ENCODE assay signal across 29 cellular contexts in genomic region chr3:197464794-197465193, GRCh38.
DNase-seq lines count a peak whose midpoint lies in the region; ATAC-seq and TF ChIP-seq lines count a peak whose summit lies in the region.
"Had no signal": no experiment of that assay in that cellular context is flagged by ENCODE, and none has a peak within 500 bp of the region (broad histone marks: within the 10 kb centered on the region; RNA-seq: fewer than 3 reads in every experiment).

No MANE protein-coding gene starts in this region.

- H3K4me2 ChIP-seq in skeletal muscle satellite cell (ENCODE audit: low read length) = no peak overlapping the region

- peak overlapping the region; percentile 94 for H3K27ac ChIP-seq in mesodermal cell (ENCODE audit: low read depth, low read length, severe bottlenecking)
- H3K27ac ChIP-seq: cardiac muscle cell, lower lobe of right lung, right atrium auricular region, tibial nerve had no signal

- H3K4me3 ChIP-seq in mesodermal cell (ENCODE audit: extremely low read depth, insufficient read depth, low read length, poor library complexity, severe bottlenecking) (no peak overlapping the region), skeletal muscle satellite cell (ENCODE audit: low read length) (no peak overlapping the region)
- H3K4me3 ChIP-seq: cardiac muscle cell, GM12878, lower lobe of right lung, MG63, right atrium auricular region, tibial nerve had no signal

- no peaks in the 10 kb centered on the region for H3K36me3 ChIP-seq in mesodermal cell (ENCODE audit: control insufficient read depth, insufficient read depth, low read length)
- H3K36me3 ChIP-seq in skeletal muscle satellite cell (ENCODE audit: insufficient read depth, low read length) = no peaks in the 10 kb centered on the region
- H3K36me3 ChIP-seq: BE2C, cardiac muscle cell, lower lobe of right lung, MG63, right atrium auricular region, tibial nerve had no signal

- H3K4me3 Mint-ChIP-seq in chondrocyte (ENCODE audit: unreplicated experiment) (no peak overlapping the region), T-helper 17 cell (no peak overlapping the region)
- H3K4me3 Mint-ChIP-seq: activated naive CD8-positive, alpha-beta T cell had no signal

- H3K27me3 ChIP-seq in skeletal muscle satellite cell (ENCODE audit: control insufficient read depth, insufficient read depth, low read length) = no peaks in the 10 kb centered on the region
- H3K27me3 ChIP-seq: BE2C, cardiac muscle cell, MG63, right atrium auricular region, tibial nerve had no signal

- DNase-seq in NCI-H69 (lab: John Stamatoyannopoulos, UW) (peak; percentile 29), chondrocyte (ENCODE audit: low spot score) (peak; percentile 35), HPDE6-E6E7 (ENCODE audit: extremely low spot score) (no peak), NCI-H226 (no peak), Kasumi-1 (lab: John Stamatoyannopoulos, UW) (no peak), T-helper 17 cell (no peak)
- DNase-seq: ACHN; activated CD8-positive, alpha-beta memory T cell treated with anti-CD3 and anti-CD28 coated beads for 24 hours; activated effector memory CD4-positive, alpha-beta T cell treated with anti-CD3 and anti-CD28 coated beads, Interleukin-2, amount 50 U/mL, for 16 hours; activated T-cell treated with anti-CD3 and anti-CD28 coated beads, Interleukin-2, amount 50 U/mL, for 1 hour; BE2C; DMS153; foreskin melanocyte; KBM-7; lower lobe of right lung; MG63; NCI-H1105; NCI-H187 treated with DMSO at 0.1 percent for 48 hours; NCI-H2171; NK-92 treated with Interleukin-12 subunit alpha and Interleukin-12 subunit beta, amount 100 ng/mL, for 24 hours; stimulated activated CD4-positive, alpha-beta T cell treated with anti-CD3 and anti-CD28 coated beads, Interleukin-4, amount 100 ng/mL, for 24 hours had no signal

- WGBS in mesodermal cell (ENCODE audit: insufficient coverage in 2 of 2), 2 experiments = 56 to 81% methylated on average over 5 to 6 of the region's 9 CpGs

- H3K27ac Mint-ChIP-seq in chondrocyte (ENCODE audit: unreplicated experiment) (no peak overlapping the region), T-helper 17 cell (no peak overlapping the region)
- H3K27ac Mint-ChIP-seq: activated naive CD8-positive, alpha-beta T cell had no signal

- H3K9ac ChIP-seq in skeletal muscle satellite cell (ENCODE audit: low read depth, low read length) = peak overlapping the region; percentile 78

- no peaks in the 10 kb centered on the region for H3K9me3 ChIP-seq in mesodermal cell (ENCODE audit: control insufficient read depth, low read length)
- no peaks in the 10 kb centered on the region for H3K9me3 ChIP-seq in skeletal muscle satellite cell (replicated peaks; ENCODE audit: low read length)
- no peaks in the 10 kb centered on the region for H3K9me3 ChIP-seq in T-helper 17 cell (ENCODE audit: control insufficient read depth, low read length, poor library complexity, severe bottlenecking)
- H3K9me3 ChIP-seq: BE2C, lower lobe of right lung, MG63, right atrium auricular region, tibial nerve had no signal

- no peaks in the 10 kb centered on the region for H3K9me3 Mint-ChIP-seq in chondrocyte (ENCODE audit: low read depth)

- peaks cover 42% of the 10 kb centered on the region for H3K4me1 ChIP-seq in mesodermal cell (ENCODE audit: control insufficient read depth, insufficient read depth, low read length, poor library complexity, severe bottlenecking)
- peaks cover 56% of the 10 kb centered on the region for H3K4me1 ChIP-seq in skeletal muscle satellite cell (ENCODE audit: control insufficient read depth, insufficient read depth, low read length)
- H3K4me1 ChIP-seq: lower lobe of right lung had no signal

- H3K4me1 Mint-ChIP-seq in chondrocyte (ENCODE audit: low read depth) (peaks cover 62% of the 10 kb centered on the region), T-helper 17 cell (no peaks in the 10 kb centered on the region)

- no peaks in the 10 kb centered on the region for H3K27me3 Mint-ChIP-seq in chondrocyte (ENCODE audit: low read depth)
- peaks cover 47% of the 10 kb centered on the region for H3K27me3 Mint-ChIP-seq in T-helper 17 cell

- no peaks in the 10 kb centered on the region for H3K36me3 Mint-ChIP-seq in chondrocyte (ENCODE audit: low read depth)
- H3K36me3 Mint-ChIP-seq in T-helper 17 cell (ENCODE audit: low read depth) = peaks cover 2% of the 10 kb centered on the region
- H3K36me3 Mint-ChIP-seq: activated naive CD8-positive, alpha-beta T cell had no signal

- TF ChIP-seq CTCF in chondrocyte (IDR thresholded peaks at IDR 0.05) = no peak

- no peak for ATAC-seq in T-helper 17 cell
- ATAC-seq: GM12878, lower lobe of right lung, Right ventricle myocardium inferior had no signal

Comparison
In these comparisons a context has a peak if more than half of its experiments do, and no peak if none do; other contexts are left out.
1. DNase-seq: peak in NCI-H69 (single experiment) and chondrocyte (single experiment); none in HPDE6-E6E7 (single experiment), NCI-H226 (single experiment), Kasumi-1 (0 of 2) and T-helper 17 cell (0 of 3).